In genomic region chr5:114898602-114899001, GRCh38 we compare ENCODE assay signal across 28 cellular contexts.
DNase-seq lines count a peak whose midpoint lies in the region; ATAC-seq, FAIRE-seq and TF ChIP-seq lines count a peak whose summit lies in the region.
"Had no signal": no experiment of that assay in that cellular context is flagged by ENCODE, and none has a peak within 500 bp of the region (broad histone marks: within the 10 kb centered on the region; RNA-seq: fewer than 3 reads in every experiment).

No MANE protein-coding gene starts in this region.

- ATAC-seq in HG03108 (IDR thresholded peaks at IDR 0.05; ENCODE audit: unreplicated experiment) (no peak), GM19455 (IDR thresholded peaks at IDR 0.05; ENCODE audit: unreplicated experiment) (no peak)
- ATAC-seq: left lung had no signal

- no peak overlapping the region for H2BK20ac ChIP-seq in H1 (ENCODE audit: low read length)

- no peak overlapping the region for H4K5ac ChIP-seq in H1 (ENCODE audit: insufficient read length, low read depth, low read length)

- H3K14ac ChIP-seq in H1 (ENCODE audit: insufficient read length): no peak overlapping the region

- no peak overlapping the region for H3K56ac ChIP-seq in H1 (replicated peaks; ENCODE audit: insufficient read length, low read depth, low read length)

- no peak overlapping the region for H2BK15ac ChIP-seq in H1 (ENCODE audit: low read length)

- H3K79me1 ChIP-seq in H1 (ENCODE audit: low read depth, low read length): no peaks in the 10 kb centered on the region

- POLR2A ChIA-PET in H1 (lab: Charles Lee; ENCODE audit: partially characterized antibody): no interaction called here

- FAIRE-seq in H1 (lab: Jason Lieb, UNC): no peak
- FAIRE-seq: bronchial epithelial cell, endometrium had no signal

- H3K27ac ChIP-seq in C4-2B: no peak overlapping the region
- H3K27ac ChIP-seq in H1 (ENCODE audit: low read depth, low read length): no peak overlapping the region
- H3K27ac ChIP-seq: adrenal gland, coronary artery, left lung, PC-9, prostate gland, SJCRH30, skin epidermis, tibial nerve had no signal

- CTCF ChIA-PET in H1 (lab: Charles Lee; ENCODE audit: partially characterized antibody): interaction anchor here (0.7 to 3.0 kb wide), 15 partner anchors 15 to 349 kb away, joined by 3 to 40 read pairs (median 4); no protein-coding TSS in a partner anchor

- no peaks in the 10 kb centered on the region for H3K27me3 ChIP-seq in H1 (replicated peaks in 1 of 4; ENCODE audit: control insufficient read depth in 3 of 4, extremely low read depth in 1 of 4, insufficient read depth in 3 of 4, low read length in 3 of 4)
- H3K27me3 ChIP-seq: adrenal gland, left lung, SJCRH30, tibial nerve had no signal

- peak; percentile 82 to 83 for TF ChIP-seq RAD21 in H1 (IDR thresholded peaks at IDR 0.05 in 1 of 2, conservative IDR thresholded peaks at IDR 0.05 in 1 of 2; ENCODE audit: low read depth in 2 of 2, low read length in 2 of 2)

- H3K4me2 ChIP-seq in H1 (ENCODE audit: insufficient read depth in 1 of 2, low read depth in 2 of 2, low read length in 2 of 2): no peak overlapping the region
- H3K4me2 ChIP-seq: PC-9 had no signal

- H2BK12ac ChIP-seq in H1 (ENCODE audit: low read depth, low read length): no peak overlapping the region

- no peak overlapping the region for H4K91ac ChIP-seq in H1 (replicated peaks; ENCODE audit: insufficient read length, low read length)

- no peaks in the 10 kb centered on the region for H3K79me2 ChIP-seq in H1 (ENCODE audit: control insufficient read depth in 1 of 2, insufficient read depth in 2 of 2, low read length in 2 of 2)

- H3K9ac ChIP-seq in H1 (replicated peaks in 1 of 4; ENCODE audit: extremely low read depth in 1 of 4, low read depth in 3 of 4, low read length in 3 of 4): no peak overlapping the region

- H3K9me3 ChIP-seq in H1 (ENCODE audit: insufficient read depth in 2 of 2, low read depth in 1 of 2, low read length in 1 of 2): 0 out of 4 replicates have a peak, but pooled peaks cover 0 to under 1% of the 10 kb centered on the region in 2 experiments
- H3K9me3 ChIP-seq: adrenal gland, left lung, prostate gland, SJCRH30 had no signal

- no peaks in the 10 kb centered on the region for H3K4me1 ChIP-seq in H1 (replicated peaks in 1 of 4; ENCODE audit: control insufficient read depth in 3 of 4, insufficient read depth in 4 of 4, low read length in 3 of 4)
- H3K4me1 ChIP-seq: adrenal gland, left lung, prostate gland, SJCRH30, tibial nerve had no signal

- 91% methylated on average over 2 of the region's 2 CpGs; no CpG with 5 or more reads in 1 of the 2 experiments for WGBS in H1 (ENCODE audit: extremely low coverage in 1 of 2, insufficient coverage in 1 of 2, insufficient read length in 1 of 2, insufficient replicate concordance in 2 of 2, low coverage in 1 of 2, low lambda C conversion rate in 2 of 2, missing lambda C conversion rate in 1 of 2), 2 experiments

- no peaks in the 10 kb centered on the region for H3K23me2 ChIP-seq in H1 (ENCODE audit: low read depth, low read length)

- no peak overlapping the region for H2BK5ac ChIP-seq in H1 (ENCODE audit: low read depth, low read length)

- DNase-seq in GM12864 (ENCODE audit: low read depth) (no peak), MV-4-11 (lab: John Stamatoyannopoulos, UW) (peak; percentile 26), H1 (ENCODE audit: low read depth in 1 of 2, low spot score in 2 of 2) (no peak), GM20000 (ENCODE audit: low spot score) (no peak), foreskin fibroblast (no peak)
- DNase-seq: activated B cell treated with CpG ODN at 0.5 μM for 24 hours; activated CD4-positive, alpha-beta memory T cell treated with anti-CD3 and anti-CD28 coated beads for 36 hours; activated gamma-delta T cell treated with Interleukin-2 at 50 U/mL for 16 hours; adrenal gland; CD4-positive, alpha-beta T cell; DMS79; glutamatergic neuron; left lung; NCI-H1436; NCI-H2171 treated with DMSO at 0.1 percent for 48 hours; PC-9; stimulated activated CD4-positive, alpha-beta T cell treated with anti-CD3 and anti-CD28 coated beads, Interleukin-2, amount 100 ng/mL, for 48 hours; stimulated activated naive CD4-positive, alpha-beta T cell treated with Interleukin-2 at 50 U/mL for 16 hours had no signal

- no peak for TF ChIP-seq POLR2A in H1 (IDR thresholded peaks at IDR 0.05; ENCODE audit: control extremely low read depth in 1 of 2, low read depth in 2 of 2, low read length in 2 of 2)

- TF ChIP-seq CTCF in C4-2B (conservative IDR thresholded peaks at IDR 0.05) (peak; percentile 37), GM12864 (IDR thresholded peaks at IDR 0.05; ENCODE audit: low read depth, low read length, missing control alignments) (peak; percentile 5), H1 (IDR thresholded peaks at IDR 0.05; ENCODE audit: control extremely low read depth in 1 of 3, insufficient read depth in 1 of 3, low read depth in 1 of 3, low read length in 3 of 3) (peak in 2 of 3 experiments; percentile 47 to 51; a peak in 3 of 4 replicates), GM20000 (IDR thresholded peaks at IDR 0.05; ENCODE audit: extremely low read depth, missing control alignments) (no peak), foreskin fibroblast (IDR thresholded peaks at IDR 0.05; ENCODE audit: low read depth, low read length) (no peak)

- H2AFZ ChIP-seq in H1 (ENCODE audit: low read length): 0 out of 2 replicates have a peak overlapping the region, but pooled peaks have one; percentile 62
- H2AFZ ChIP-seq: PC-9 had no signal

- H2AK5ac ChIP-seq in H1 (ENCODE audit: low read depth, low read length): no peak overlapping the region

- TF ChIP-seq EP300 in H1 (IDR thresholded peaks at IDR 0.05; ENCODE audit: borderline replicate concordance in 1 of 2, low read depth in 2 of 2, low read length in 2 of 2): no peak

- no peaks in the 10 kb centered on the region for H4K20me1 ChIP-seq in H1 (replicated peaks in 1 of 2; ENCODE audit: control insufficient read depth in 1 of 2, insufficient read depth in 2 of 2, low read length in 2 of 2)

- no peak overlapping the region for H3K4ac ChIP-seq in H1 (replicated peaks; ENCODE audit: insufficient read length, low read depth, low read length)

- no peak overlapping the region for H3K18ac ChIP-seq in H1 (ENCODE audit: extremely low read depth, low read length)

- no peak overlapping the region for H2BK120ac ChIP-seq in H1 (replicated peaks; ENCODE audit: low read depth, low read length)

- H3K36me3 ChIP-seq in H1 (ENCODE audit: control insufficient read depth in 2 of 4, insufficient read depth in 4 of 4, low read length in 3 of 4): no peaks in the 10 kb centered on the region
- H3K36me3 ChIP-seq: adrenal gland, left lung, prostate gland, SJCRH30, tibial nerve had no signal

- H3K23ac ChIP-seq in H1 (ENCODE audit: insufficient read length): no peak overlapping the region

- no peak overlapping the region for H4K8ac ChIP-seq in H1 (ENCODE audit: extremely low read depth, insufficient read depth, low read length)

- H3K4me3 ChIP-seq in GM12864 (ENCODE audit: low read depth, low read length) (no peak overlapping the region), H1 (ENCODE audit: extremely low read depth in 1 of 4, insufficient read depth in 2 of 4, low read depth in 3 of 4, low read length in 4 of 4) (no peak overlapping the region), foreskin fibroblast (ENCODE audit: low read depth in 1 of 2, low read length in 2 of 2) (no peak overlapping the region)
- H3K4me3 ChIP-seq: adrenal gland, coronary artery, left lung, PC-9, prostate gland, SJCRH30, skin epidermis, tibial nerve had no signal

TF ChIP-seq in H1, 55 proteins besides CTCF, POLR2A, EP300 and RAD21:
- TF ChIP-seq, protein P1, sequence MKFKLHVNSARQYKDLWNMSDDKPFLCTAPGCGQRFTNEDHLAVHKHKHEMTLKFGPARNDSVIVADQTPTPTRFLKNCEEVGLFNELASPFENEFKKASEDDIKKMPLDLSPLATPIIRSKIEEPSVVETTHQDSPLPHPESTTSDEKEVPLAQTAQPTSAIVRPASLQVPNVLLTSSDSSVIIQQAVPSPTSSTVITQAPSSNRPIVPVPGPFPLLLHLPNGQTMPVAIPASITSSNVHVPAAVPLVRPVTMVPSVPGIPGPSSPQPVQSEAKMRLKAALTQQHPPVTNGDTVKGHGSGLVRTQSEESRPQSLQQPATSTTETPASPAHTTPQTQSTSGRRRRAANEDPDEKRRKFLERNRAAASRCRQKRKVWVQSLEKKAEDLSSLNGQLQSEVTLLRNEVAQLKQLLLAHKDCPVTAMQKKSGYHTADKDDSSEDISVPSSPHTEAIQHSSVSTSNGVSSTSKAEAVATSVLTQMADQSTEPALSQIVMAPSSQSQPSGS (IDR thresholded peaks at IDR 0.05; ENCODE audit: low read length): no peak
- TF ChIP-seq CBX5 (IDR thresholded peaks at IDR 0.05; ENCODE audit: low read depth, low read length) (no peak), EZH2 (IDR thresholded peaks at IDR 0.05; ENCODE audit: low read depth, low read length, severe bottlenecking) (no peak), ATF3 (IDR thresholded peaks at IDR 0.05; ENCODE audit: insufficient read depth, low read depth, low read length) (no peak), HDAC6 (IDR thresholded peaks at IDR 0.05; ENCODE audit: low read depth, low read length) (no peak)

Comparison
In these comparisons a context has a peak if more than half of its experiments do, and no peak if none do; other contexts are left out.
1. CTCF ChIP-seq: peak in C4-2B (single experiment), GM12864 (single experiment) and H1 (2 of 3); none in GM20000 (single experiment) and foreskin fibroblast (single experiment).